Comparison of ENCODE assay signal across 8 cellular contexts in genomic region chr7:95690367-95690947, GRCh38.
DNase-seq lines count a peak whose midpoint lies in the region; ATAC-seq, FAIRE-seq and TF ChIP-seq lines count a peak whose summit lies in the region.

No MANE protein-coding gene starts in this region.

- H3K4me3 ChIP-seq in CD8-positive, alpha-beta T cell (ENCODE audit: low read depth, low read length) = no peak overlapping the region
- H3K4me3 ChIP-seq in astrocyte (ENCODE audit: insufficient read depth, low read depth, low read length) (no peak overlapping the region), spleen (no peak overlapping the region)

- H3K4me2 ChIP-seq in astrocyte (ENCODE audit: low read length) = peak overlapping the region; percentile 68

- H3K27ac ChIP-seq in CD8-positive, alpha-beta T cell (ENCODE audit: low read depth, low read length) = no peak overlapping the region
- H3K27ac ChIP-seq in astrocyte (ENCODE audit: low read depth, low read length) (no peak overlapping the region), spleen (no peak overlapping the region)

- no peaks in the 10 kb centered on the region for H3K4me1 ChIP-seq in CD8-positive, alpha-beta T cell (ENCODE audit: insufficient read depth, low read length)
- H3K4me1 ChIP-seq in astrocyte (ENCODE audit: insufficient read depth, low read length) (no peaks in the 10 kb centered on the region), spleen (peaks cover 0 to 14% (median 5%) of the 10 kb centered on the region in 6 donors)

- intact Hi-C loops in CD8-positive, alpha-beta T cell (cut with DNase I, micrococcal nuclease) = loop anchor here (5.0 kb wide), 2 partner anchors 178 to 1238 kb away; no protein-coding TSS in a partner anchor
- intact Hi-C loops in spleen (cut with DNase I; ENCODE audit: low total_unique reads) = no loop called here

- DNase-seq in CD8-positive, alpha-beta T cell = no peak
- DNase-seq in NCI-H2196 treated with DMSO at 0.1 percent for 48 hours (lab: John Stamatoyannopoulos, UW; ENCODE audit: unreplicated experiment) (peak; percentile 53), astrocyte (ENCODE audit: low read depth) (peak; percentile 18), iPS DF 19.7 (ENCODE audit: low read depth, low spot score) (peak; percentile 12), spleen (no peak), activated gamma-delta T cell treated with Interleukin-2 at 50 U/mL for 16 hours (no peak)

- no peak for TF ChIP-seq POLR2A in spleen (IDR thresholded peaks at IDR 0.05)

- no peaks in the 10 kb centered on the region for H4K20me1 ChIP-seq in astrocyte (ENCODE audit: insufficient read depth, low read length)

- H3K79me2 ChIP-seq in astrocyte (ENCODE audit: insufficient read depth, low read length) = no peaks in the 10 kb centered on the region

- no peaks in the 10 kb centered on the region for H3K36me3 ChIP-seq in CD8-positive, alpha-beta T cell (ENCODE audit: insufficient read depth, low read length)
- no peaks in the 10 kb centered on the region for H3K36me3 ChIP-seq in astrocyte (ENCODE audit: insufficient read depth, low read length)
- H3K36me3 ChIP-seq in spleen = no peaks in the 10 kb centered on the region

- CTCF ChIA-PET in CD8-positive, alpha-beta T cell (lab: Charles Lee) = interaction anchor here (1.3 kb wide), 1 partner anchor 179 kb away, joined by 3 read pairs; no protein-coding TSS in a partner anchor

- no peaks in the 10 kb centered on the region for H3K27me3 ChIP-seq in CD8-positive, alpha-beta T cell (ENCODE audit: insufficient read depth, low read length)
- H3K27me3 ChIP-seq in astrocyte (ENCODE audit: insufficient read depth, low read length) (no peaks in the 10 kb centered on the region), spleen (replicated peaks in 1 of 7) (no peaks in the 10 kb centered on the region)

- peak; percentile 23 for ATAC-seq in CD8-positive, alpha-beta T cell
- ATAC-seq in GM19035 (IDR thresholded peaks at IDR 0.05; ENCODE audit: unreplicated experiment) (peak; percentile 59), HG03159 (IDR thresholded peaks at IDR 0.05; ENCODE audit: unreplicated experiment) (peak; percentile 76)

- H3K4me3 Mint-ChIP-seq in CD8-positive, alpha-beta T cell = no peak overlapping the region
- peak overlapping the region; percentile 2 for H3K4me3 Mint-ChIP-seq in astrocyte (ENCODE audit: unreplicated experiment)

- no peaks in the 10 kb centered on the region for H3K36me3 Mint-ChIP-seq in CD8-positive, alpha-beta T cell
- H3K36me3 Mint-ChIP-seq in astrocyte (ENCODE audit: low read depth, unreplicated experiment) = no peaks in the 10 kb centered on the region

- H3K27ac Mint-ChIP-seq in CD8-positive, alpha-beta T cell = no peak overlapping the region
- H3K27ac Mint-ChIP-seq in astrocyte (ENCODE audit: unreplicated experiment) = no peak overlapping the region

- no peaks in the 10 kb centered on the region for H3K9me3 ChIP-seq in CD8-positive, alpha-beta T cell (ENCODE audit: low read length)
- no peaks in the 10 kb centered on the region for H3K9me3 ChIP-seq in astrocyte (ENCODE audit: insufficient read depth, low read depth, low read length)
- no peaks in the 10 kb centered on the region for H3K9me3 ChIP-seq in spleen

- POLR2A ChIA-PET in CD8-positive, alpha-beta T cell (lab: Charles Lee) = no interaction called here

- H2AFZ ChIP-seq in astrocyte (ENCODE audit: low read depth, low read length) = no peak overlapping the region

- no peaks in the 10 kb centered on the region for H3K9me3 Mint-ChIP-seq in CD8-positive, alpha-beta T cell
- H3K9me3 Mint-ChIP-seq in astrocyte (ENCODE audit: unreplicated experiment) = no peaks in the 10 kb centered on the region

- FAIRE-seq in astrocyte (lab: Jason Lieb, UNC) = peak; percentile 92

- H3K9ac ChIP-seq in astrocyte (ENCODE audit: low read length) = no peak overlapping the region

- peaks cover 2% of the 10 kb centered on the region for H3K4me1 Mint-ChIP-seq in CD8-positive, alpha-beta T cell (ENCODE audit: low read depth)
- H3K4me1 Mint-ChIP-seq in astrocyte (ENCODE audit: low read depth, unreplicated experiment) = peaks cover 8% of the 10 kb centered on the region

- H3K27me3 Mint-ChIP-seq in CD8-positive, alpha-beta T cell (ENCODE audit: low read depth) = peaks cover 2% of the 10 kb centered on the region
- no peaks in the 10 kb centered on the region for H3K27me3 Mint-ChIP-seq in astrocyte (ENCODE audit: low read depth, unreplicated experiment)

- peak; percentile 20 for TF ChIP-seq CTCF in CD8-positive, alpha-beta T cell (IDR thresholded peaks at IDR 0.05)
- TF ChIP-seq CTCF in astrocyte (IDR thresholded peaks at IDR 0.05; ENCODE audit: insufficient read depth, low read depth, low read length) (no peak), spleen (IDR thresholded peaks at IDR 0.05 in 8 of 11, conservative IDR thresholded peaks at IDR 0.05 in 3 of 11) (peak in 10 of 11 experiments; percentile 25 to 81 (median 52))

- 6 to 15% (median 12%) methylated on average over 3 of the region's 3 CpGs for WGBS in spleen, 5 donors

Comparison
In these comparisons a context has a peak if more than half of its experiments do, and no peak if none do; other contexts are left out.
1. ATAC-seq: peak in every context shown above with its lines; median percentile 76 in HG03159; 59 in GM19035; 23 in CD8-positive, alpha-beta T cell.
2. DNase-seq: peak in NCI-H2196 treated with DMSO at 0.1 percent for 48 hours (single experiment), astrocyte (single experiment) and iPS DF 19.7 (single experiment); none in CD8-positive, alpha-beta T cell (0 of 7), spleen (single experiment) and activated gamma-delta T cell treated with Interleukin-2 at 50 U/mL for 16 hours (single experiment).